ENCODE assay signal across 18 cellular contexts in the genomic region with DNA sequence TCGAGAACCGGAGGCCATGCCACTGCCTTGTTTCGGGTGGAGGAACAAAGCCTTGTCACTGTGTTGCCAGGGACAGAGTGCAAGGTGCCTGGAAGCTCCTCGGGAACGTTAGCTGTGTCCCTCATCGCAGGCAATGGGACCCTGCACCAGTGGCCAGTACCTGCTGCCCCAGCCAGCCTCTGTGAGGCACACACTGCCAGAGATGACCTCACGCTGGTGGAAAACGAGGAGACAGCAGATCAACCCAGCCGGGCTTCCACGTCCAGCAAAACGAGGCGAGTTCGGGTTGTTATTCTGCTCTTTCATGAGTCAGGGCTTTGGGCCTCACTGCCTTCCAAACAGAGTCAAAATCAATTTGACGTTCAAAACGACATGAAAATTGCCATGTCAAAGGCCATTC.
A peak's percentile ranks its signal among the peaks of the same experiment; 100 is the strongest.
DNase-seq lines count a peak whose midpoint lies in the region; ATAC-seq and TF ChIP-seq lines count a peak whose summit lies in the region.
"Had no signal": no experiment of that assay in that cellular context is flagged by ENCODE, and none has a peak within 500 bp of the region (broad histone marks: within the 10 kb centered on the region; RNA-seq: fewer than 3 reads in every experiment).

No MANE protein-coding gene starts in this region.

- no peak overlapping the region for H2BK5ac ChIP-seq in IMR-90 (ENCODE audit: low read depth, low read length, poor library complexity, severe bottlenecking)

- peaks cover 34% of the 10 kb centered on the region for H3K4me1 ChIP-seq in BLaER1
- peaks cover 3% of the 10 kb centered on the region for H3K4me1 ChIP-seq in IMR-90 (ENCODE audit: control insufficient read depth, insufficient read depth, low read length)
- peaks cover 0 to 47% (median 18%) of the 10 kb centered on the region in 6 donors for H3K4me1 ChIP-seq in spleen

- intact Hi-C loops in IMR-90 (cut with micrococcal nuclease) (no loop called here), spleen (cut with DNase I; ENCODE audit: low total_unique reads) (no loop called here)

- H3K27me3 ChIP-seq in BLaER1 (no peaks in the 10 kb centered on the region), IMR-90 (ENCODE audit: control insufficient read depth, insufficient read depth, low read length) (no peaks in the 10 kb centered on the region), spleen (replicated peaks in 1 of 7) (peaks cover 0 to 28% (median 0%) of the 10 kb centered on the region in 7 donors)

- POLR2A ChIA-PET in IMR-90 (lab: Charles Lee; ENCODE audit: unreplicated experiment), result no interaction called here

- no peak for TF ChIP-seq RAD21 in IMR-90 (IDR thresholded peaks at IDR 0.05; ENCODE audit: low read length)

- no peak overlapping the region for H2AFZ ChIP-seq in IMR-90 (replicated peaks; ENCODE audit: low read length, poor library complexity)

- DNase-seq in IMR-90 (no peak), islet precursor cell (peak; percentile 25), spleen (peak; percentile 45), SHP77 (lab: John Stamatoyannopoulos, UW) (no peak)
- DNase-seq: activated CD4-positive, alpha-beta memory T cell treated with anti-CD3 and anti-CD28 coated beads, Interleukin-2, amount 10 ng/mL, durations not matched to agents 7 days and 5 days; activated T-cell treated with anti-CD3 and anti-CD28 coated beads, Interleukin-2, amount 50 U/mL, for 24 hours; C1 segment of cervical spinal cord; cortex of kidney; MM.1S; NCI-H774; PC-3; stimulated activated CD4-positive, alpha-beta T cell treated with anti-CD3 and anti-CD28 coated beads, Interleukin-15, amount 100 ng/mL, for 24 hours; T-helper 17 cell had no signal

- CTCF ChIA-PET in IMR-90 (lab: Yijun Ruan, JAX), result no interaction called here

- in situ Hi-C loops in IMR-90 (cut with MboI; ENCODE audit: low sequenced_read_pairs), result no loop called here

- 88% methylated on average over 10 of the region's 15 CpGs; no CpG with 5 or more reads in 1 of the 2 experiments for WGBS in IMR-90 (ENCODE audit: extremely low coverage in 2 of 2, insufficient read length in 1 of 2), 2 experiments
- 57 to 77% (median 70%) methylated on average over 15 of the region's 15 CpGs for WGBS in spleen, 5 donors

- H3K14ac ChIP-seq in IMR-90 (replicated peaks; ENCODE audit: low read depth, low read length), result no peak overlapping the region

- H4K8ac ChIP-seq in IMR-90 (ENCODE audit: low read depth in 2 of 2, low read length in 2 of 2), result no peak overlapping the region

- TF ChIP-seq CTCF in IMR-90 (conservative IDR thresholded peaks at IDR 0.05; ENCODE audit: low read depth, low read length), result no peak
- no peak for TF ChIP-seq CTCF in spleen (IDR thresholded peaks at IDR 0.05 in 8 of 11, conservative IDR thresholded peaks at IDR 0.05 in 3 of 11)

- no peak overlapping the region for H3K56ac ChIP-seq in IMR-90 (ENCODE audit: extremely low read depth, insufficient read depth, low read length)

- H3K9me3 ChIP-seq in BLaER1, result peaks cover 51% of the 10 kb centered on the region
- peaks cover 5% of the 10 kb centered on the region; the same call in 1 of the 2 replicates for H3K9me3 ChIP-seq in IMR-90 (ENCODE audit: control insufficient read depth, insufficient read depth, low read length)
- peaks cover 0 to 24% (median 15%) of the 10 kb centered on the region in 8 donors for H3K9me3 ChIP-seq in spleen

- dilution Hi-C loops in IMR-90 (cut with HindIII; ENCODE audit: low sequenced_read_pairs, unreplicated experiment), result no loop called here

- TF ChIP-seq POLR2A in IMR-90 (IDR thresholded peaks at IDR 0.05; ENCODE audit: low read depth, low read length) (no peak), spleen (IDR thresholded peaks at IDR 0.05) (no peak)

- H2BK15ac ChIP-seq in IMR-90 (ENCODE audit: low read depth, low read length), result no peak overlapping the region

- no peaks in the 10 kb centered on the region; the same call in 1 of the 2 replicates for H3K9me1 ChIP-seq in IMR-90 (ENCODE audit: insufficient read depth, low read length)

- no peak overlapping the region for H3K9ac ChIP-seq in BLaER1
- H3K9ac ChIP-seq in IMR-90 (ENCODE audit: low read depth, low read length), result no peak overlapping the region

- no peak overlapping the region for H2BK120ac ChIP-seq in IMR-90 (ENCODE audit: low read depth, low read length)

- no peak overlapping the region for H4K91ac ChIP-seq in IMR-90 (ENCODE audit: insufficient read depth, low read depth, low read length)

- H3K23ac ChIP-seq in IMR-90 (ENCODE audit: low read depth, low read length), result no peak overlapping the region

- H3K4me3 ChIP-seq in BLaER1 (no peak overlapping the region), IMR-90 (ENCODE audit: insufficient read depth, low read depth, low read length) (no peak overlapping the region), spleen (no peak overlapping the region)
- H3K4me3 ChIP-seq: mucosa of descending colon had no signal

- BruUV-seq in IMR-90 (replicated peaks; lab: Mats Ljungman, UMichigan), result no TSS peak

- H4K5ac ChIP-seq in IMR-90 (ENCODE audit: low read depth, low read length), result no peak overlapping the region

- H3K4ac ChIP-seq in IMR-90 (ENCODE audit: low read depth, low read length), result no peak overlapping the region

- peaks cover 37 to 53% of the 10 kb centered on the region in 2 experiments for H3K79me1 ChIP-seq in IMR-90 (ENCODE audit: low read depth in 1 of 2, low read length in 2 of 2)

- no peak overlapping the region for H3K18ac ChIP-seq in IMR-90 (ENCODE audit: low read depth, low read length)

- H3K27ac ChIP-seq in BLaER1 (no peak overlapping the region), IMR-90 (ENCODE audit: insufficient read depth, low read length) (no peak overlapping the region), spleen (peak overlapping the region in 5 of 8 donors; percentile 25 to 51 (median 39))
- H3K27ac ChIP-seq: VCaP had no signal

- H3K36me3 ChIP-seq in BLaER1 (no peaks in the 10 kb centered on the region), IMR-90 (ENCODE audit: control insufficient read depth, insufficient read depth, low read length) (peaks cover 7% of the 10 kb centered on the region; the same call in 1 of the 2 replicates), spleen (peaks cover 0 to 12% (median 0%) of the 10 kb centered on the region in 6 donors)

- H2BK20ac ChIP-seq in IMR-90 (ENCODE audit: low read depth, low read length), result no peak overlapping the region

- peak overlapping the region; percentile 33 for H2AK9ac ChIP-seq in IMR-90 (replicated peaks; ENCODE audit: low read depth, low read length, poor library complexity)

- no peak for ATAC-seq in IMR-90 (ENCODE audit: low read depth)
- ATAC-seq in HG02678 (IDR thresholded peaks at IDR 0.05; ENCODE audit: unreplicated experiment), result no peak
- ATAC-seq in GM21723 (IDR thresholded peaks at IDR 0.05; ENCODE audit: unreplicated experiment), result no peak
- ATAC-seq: mucosa of descending colon, PC-3, T-helper 17 cell had no signal

- H2AK5ac ChIP-seq in IMR-90 (ENCODE audit: low read depth, low read length), result no peak overlapping the region

- H3K4me2 ChIP-seq in BLaER1, result peak overlapping the region; percentile 78
- H3K4me2 ChIP-seq in IMR-90 (ENCODE audit: low read depth, low read length), result no peak overlapping the region

- no peaks in the 10 kb centered on the region for H4K20me1 ChIP-seq in BLaER1
- H4K20me1 ChIP-seq in IMR-90 (ENCODE audit: insufficient read depth, low read length), result peaks cover 5% of the 10 kb centered on the region; the same call in 1 of the 2 replicates

TF ChIP-seq in IMR-90, 13 proteins besides CTCF, POLR2A, EP300 and RAD21:
- no peak for TF ChIP-seq NFE2L2 (IDR thresholded peaks at IDR 0.05; ENCODE audit: low read depth, low read length)
- TF ChIP-seq, protein P1, sequence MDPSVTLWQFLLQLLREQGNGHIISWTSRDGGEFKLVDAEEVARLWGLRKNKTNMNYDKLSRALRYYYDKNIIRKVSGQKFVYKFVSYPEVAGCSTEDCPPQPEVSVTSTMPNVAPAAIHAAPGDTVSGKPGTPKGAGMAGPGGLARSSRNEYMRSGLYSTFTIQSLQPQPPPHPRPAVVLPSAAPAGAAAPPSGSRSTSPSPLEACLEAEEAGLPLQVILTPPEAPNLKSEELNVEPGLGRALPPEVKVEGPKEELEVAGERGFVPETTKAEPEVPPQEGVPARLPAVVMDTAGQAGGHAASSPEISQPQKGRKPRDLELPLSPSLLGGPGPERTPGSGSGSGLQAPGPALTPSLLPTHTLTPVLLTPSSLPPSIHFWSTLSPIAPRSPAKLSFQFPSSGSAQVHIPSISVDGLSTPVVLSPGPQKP (IDR thresholded peaks at IDR 0.05; ENCODE audit: borderline replicate concordance, low read depth, low read length), result no peak
- TF ChIP-seq MAFK (IDR thresholded peaks at IDR 0.05; ENCODE audit: low read depth, low read length), result no peak
- no peak for TF ChIP-seq MXI1 (IDR thresholded peaks at IDR 0.05; ENCODE audit: borderline replicate concordance, low read depth, low read length)
- no peak for TF ChIP-seq RCOR1 (IDR thresholded peaks at IDR 0.05; ENCODE audit: insufficient replicate concordance, low read length)
- TF ChIP-seq RFX5 (IDR thresholded peaks at IDR 0.05; ENCODE audit: low read depth, low read length), result no peak
- no peak for TF ChIP-seq CEBPB (IDR thresholded peaks at IDR 0.05; ENCODE audit: low read depth, low read length)
- TF ChIP-seq CHD1 (IDR thresholded peaks at IDR 0.05; ENCODE audit: low read depth, low read length), result no peak
- TF ChIP-seq BHLHE40 (IDR thresholded peaks at IDR 0.05; ENCODE audit: low read depth, low read length), result no peak
- no peak for TF ChIP-seq MAZ (IDR thresholded peaks at IDR 0.05; ENCODE audit: borderline replicate concordance, low read depth, low read length)
- TF ChIP-seq, protein P2, sequence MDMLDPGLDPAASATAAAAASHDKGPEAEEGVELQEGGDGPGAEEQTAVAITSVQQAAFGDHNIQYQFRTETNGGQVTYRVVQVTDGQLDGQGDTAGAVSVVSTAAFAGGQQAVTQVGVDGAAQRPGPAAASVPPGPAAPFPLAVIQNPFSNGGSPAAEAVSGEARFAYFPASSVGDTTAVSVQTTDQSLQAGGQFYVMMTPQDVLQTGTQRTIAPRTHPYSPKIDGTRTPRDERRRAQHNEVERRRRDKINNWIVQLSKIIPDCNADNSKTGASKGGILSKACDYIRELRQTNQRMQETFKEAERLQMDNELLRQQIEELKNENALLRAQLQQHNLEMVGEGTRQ (IDR thresholded peaks at IDR 0.05; ENCODE audit: low read depth, low read length), result no peak
- TF ChIP-seq SMC3 (IDR thresholded peaks at IDR 0.05; ENCODE audit: low read depth, low read length), result no peak
- TF ChIP-seq FOS (IDR thresholded peaks at IDR 0.05; ENCODE audit: low read depth, low read length), result no peak

Comparison
In these comparisons a context has a peak if more than half of its experiments do, and no peak if none do; other contexts are left out.
1. H3K27ac ChIP-seq: peak in spleen (5 of 8); none in BLaER1 (single experiment) and IMR-90 (single experiment).
2. DNase-seq: peak in islet precursor cell (single experiment) and spleen (single experiment); none in IMR-90 (single experiment) and SHP77 (0 of 2).